Comparison of ENCODE assay signal across 16 cellular contexts in genomic region chr5:146208916-146209522, GRCh38. TPM values are rescaled to one million over a fixed set of nuclear protein-coding genes. Genes with fewer than 3 reads are reported as not detected.
DNase-seq lines count a peak whose midpoint lies in the region; ATAC-seq, FAIRE-seq and TF ChIP-seq lines count a peak whose summit lies in the region.
"Had no signal": no experiment of that assay in that cellular context is flagged by ENCODE, and none has a peak within 500 bp of the region (broad histone marks: within the 10 kb centered on the region; RNA-seq: fewer than 3 reads in every experiment).

No MANE protein-coding gene starts in this region.

- in situ Hi-C loops in K562 (cut with MboI), result loop anchor here (10.0 kb wide), 1 partner anchor 374 kb away; the partner anchor contains the start of gene PRELID2

- intact Hi-C loops in K562 (cut with micrococcal nuclease), result no loop called here
- intact Hi-C loops in stomach (cut with DNase I; ENCODE audit: low total_unique reads), result no loop called here

- no peaks in the 10 kb centered on the region for H3K9me3 Mint-ChIP-seq in nephron
- H3K9me3 Mint-ChIP-seq in activated T-cell treated with anti-CD3 and anti-CD28 coated beads, Interleukin-2, amount 50 U/mL, for 72 hours, result no peaks in the 10 kb centered on the region
- H3K9me3 Mint-ChIP-seq: activated CD4-positive, alpha-beta memory T cell treated with anti-CD3 and anti-CD28 coated beads, Interleukin-2, amount 10 ng/mL, durations not matched to agents 7 days and 5 days; activated naive CD4-positive, alpha-beta T cell treated with anti-CD3 and anti-CD28 coated beads, Interleukin-2, amount 50 U/mL, for 72 hours had no signal

- POLR2A ChIA-PET in K562 (lab: Yijun Ruan, JAX), result interaction anchor here (0.8 kb wide), 1 partner anchor 9 kb away, joined by 3 read pairs; no protein-coding TSS in a partner anchor

- H3K27ac ChIP-seq in DND-41 (ENCODE audit: low read length) (no peak overlapping the region), K562 (ENCODE audit: extremely low read depth, low read depth, low read length) (no peak overlapping the region), stomach (peak overlapping the region in 1 of 5 donors; percentile 28)
- H3K27ac ChIP-seq: parathyroid adenoma had no signal

- H3K4me1 ChIP-seq in DND-41 (ENCODE audit: insufficient read depth, low read length) (peaks cover 28% of the 10 kb centered on the region), K562 (replicated peaks in 1 of 2; ENCODE audit: control insufficient read depth in 2 of 2, insufficient read depth in 2 of 2, low read length in 2 of 2) (peaks cover 11 to 23% of the 10 kb centered on the region in 2 experiments; a peak in 4 of 5 replicates), stomach (peaks cover 23 to 93% (median 62%) of the 10 kb centered on the region in 4 donors)

- peaks cover 97% of the 10 kb centered on the region for H3K79me2 ChIP-seq in DND-41 (ENCODE audit: insufficient read depth, low read length)
- H3K79me2 ChIP-seq in K562 (ENCODE audit: control insufficient read depth, insufficient read depth, low read length), result peaks cover 96% of the 10 kb centered on the region

- CTCF ChIA-PET in K562 (lab: Yijun Ruan, JAX; ENCODE audit: low intra/inter-chr PET ratio), result no interaction called here

- H3K4me2 ChIP-seq in DND-41 (ENCODE audit: insufficient read depth, low read length) (no peak overlapping the region), K562 (ENCODE audit: insufficient read depth, low read length) (no peak overlapping the region)

- H3K9me3 ChIP-seq in DND-41 (ENCODE audit: insufficient read depth, low read length, severe bottlenecking), result no peaks in the 10 kb centered on the region
- no peaks in the 10 kb centered on the region for H3K9me3 ChIP-seq in K562 (replicated peaks; ENCODE audit: control insufficient read depth, insufficient read depth, low read depth, low read length)
- H3K9me3 ChIP-seq in stomach, result no peaks in the 10 kb centered on the region

- WGBS in K562 (ENCODE audit: insufficient coverage, low coverage, missing lambda C conversion rate), result 92% methylated on average over 3 of the region's 3 CpGs
- 59 to 69% (median 62%) methylated on average over 3 of the region's 3 CpGs for WGBS in stomach, 5 donors

- no peak for TF ChIP-seq POLR2A in K562 (conservative IDR thresholded peaks at IDR 0.05)
- no peak for TF ChIP-seq POLR2A in stomach (IDR thresholded peaks at IDR 0.05)

- TF ChIP-seq CTCF in DND-41 (IDR thresholded peaks at IDR 0.05; ENCODE audit: borderline replicate concordance, extremely low read depth, low read length, poor library complexity, severe bottlenecking) (no peak), K562 (IDR thresholded peaks at IDR 0.05 in 2 of 3, conservative IDR thresholded peaks at IDR 0.05 in 1 of 3; ENCODE audit: insufficient read depth in 2 of 3, low read depth in 1 of 3, low read length in 3 of 3) (no peak), nephron (IDR thresholded peaks at IDR 0.05; ENCODE audit: unreplicated experiment in 3 of 3) (peak in 2 of 3 experiments; percentile 19 to 24), stomach (IDR thresholded peaks at IDR 0.05) (no peak)

- H3K4me3 Mint-ChIP-seq in nephron, result no peak overlapping the region
- H3K4me3 Mint-ChIP-seq in activated T-cell treated with anti-CD3 and anti-CD28 coated beads, Interleukin-2, amount 50 U/mL, for 72 hours, result peak overlapping the region in 1 of 2 donors; percentile 17
- H3K4me3 Mint-ChIP-seq: activated CD4-positive, alpha-beta memory T cell treated with anti-CD3 and anti-CD28 coated beads, Interleukin-2, amount 10 ng/mL, durations not matched to agents 7 days and 5 days had no signal

- H3K9ac ChIP-seq in DND-41 (ENCODE audit: low read depth, low read length) (no peak overlapping the region), K562 (ENCODE audit: insufficient read depth in 1 of 2, low read depth in 2 of 2, low read length in 2 of 2) (no peak overlapping the region)
- H3K9ac ChIP-seq: parathyroid adenoma had no signal

- peaks cover 5% of the 10 kb centered on the region for H3K4me1 Mint-ChIP-seq in nephron
- H3K4me1 Mint-ChIP-seq in activated T-cell treated with anti-CD3 and anti-CD28 coated beads, Interleukin-2, amount 50 U/mL, for 72 hours (ENCODE audit: low read depth), result peaks cover 39% of the 10 kb centered on the region

- FAIRE-seq in K562 (lab: Jason Lieb, UNC), result peak; percentile 35

- no peaks in the 10 kb centered on the region for H3K27me3 Mint-ChIP-seq in nephron (ENCODE audit: low read depth)
- no peaks in the 10 kb centered on the region for H3K27me3 Mint-ChIP-seq in activated T-cell treated with anti-CD3 and anti-CD28 coated beads, Interleukin-2, amount 50 U/mL, for 72 hours (ENCODE audit: low read depth)
- H3K27me3 Mint-ChIP-seq: activated CD4-positive, alpha-beta memory T cell treated with anti-CD3 and anti-CD28 coated beads, Interleukin-2, amount 10 ng/mL, durations not matched to agents 7 days and 5 days had no signal

- H4K20me1 ChIP-seq in DND-41 (ENCODE audit: insufficient read depth, low read length), result peaks cover 53% of the 10 kb centered on the region; the same call in 1 of the 2 replicates
- peaks cover 13% of the 10 kb centered on the region for H4K20me1 ChIP-seq in K562 (replicated peaks; ENCODE audit: control insufficient read depth, insufficient read depth, low read length)

- DNase-seq in DND-41 (no peak), K562 (ENCODE audit: extremely low read depth in 1 of 4, low spot score in 3 of 4) (no peak), stomach (no peak), NCI-H1930 (lab: John Stamatoyannopoulos, UW) (no peak), activated gamma-delta T cell treated with Interleukin-2 at 50 U/mL for 16 hours (no peak)
- no peak for DNase-seq in activated T-cell treated with anti-CD3 and anti-CD28 coated beads, Interleukin-2, amount 50 U/mL, for 72 hours
- DNase-seq: activated CD4-positive, alpha-beta memory T cell treated with anti-CD3 and anti-CD28 coated beads, Interleukin-2, amount 10 ng/mL, durations not matched to agents 7 days and 5 days; dermis blood vessel endothelial cell; NCI-H1417; NCI-H748 treated with DMSO at 0.1 percent for 48 hours; stimulated activated naive CD4-positive, alpha-beta T cell; SW 1271 had no signal

- H2AFZ ChIP-seq in DND-41 (ENCODE audit: low read depth, low read length) (no peak overlapping the region), K562 (ENCODE audit: low read depth, low read length) (no peak overlapping the region)
- H2AFZ ChIP-seq: parathyroid adenoma had no signal

- BruUV-seq in K562 (replicated peaks; lab: Mats Ljungman, UMichigan), result no TSS peak

- H3K36me3 Mint-ChIP-seq in nephron (ENCODE audit: low read depth), result peaks cover 3% of the 10 kb centered on the region
- peaks cover 0 to 2% of the 10 kb centered on the region in 2 donors for H3K36me3 Mint-ChIP-seq in activated T-cell treated with anti-CD3 and anti-CD28 coated beads, Interleukin-2, amount 50 U/mL, for 72 hours (ENCODE audit: insufficient read depth in 2 of 2)

- TF ChIP-seq RAD21 in K562 (CRISPR knock-in tag; conservative IDR thresholded peaks at IDR 0.05 in 1 of 2, IDR thresholded peaks at IDR 0.05 in 1 of 2), result no peak

- H3K9me1 ChIP-seq in K562 (ENCODE audit: control insufficient read depth, insufficient read depth, low read length), result no peaks in the 10 kb centered on the region

- peak; percentile 47; the same call in 1 of the 3 replicates for ATAC-seq in DND-41 (ENCODE audit: insufficient read depth, low read depth)
- ATAC-seq in HG02981 (IDR thresholded peaks at IDR 0.05; ENCODE audit: unreplicated experiment), result peak; percentile 37
- peak; percentile 48 for ATAC-seq in K562
- no peak for ATAC-seq in activated T-cell treated with anti-CD3 and anti-CD28 coated beads, Interleukin-2, amount 50 U/mL, for 72 hours (replicated peaks in 1 of 2)
- ATAC-seq: activated naive CD4-positive, alpha-beta T cell treated with anti-CD3 and anti-CD28 coated beads, Interleukin-2, amount 50 U/mL, for 72 hours had no signal

- H3K4me3 ChIP-seq in DND-41 (ENCODE audit: low read depth in 1 of 2, low read length in 2 of 2) (no peak overlapping the region), K562 (no peak overlapping the region), stomach (no peak overlapping the region)

- H3K27me3 ChIP-seq in DND-41 (ENCODE audit: insufficient read depth, low read length, poor library complexity), result no peaks in the 10 kb centered on the region
- H3K27me3 ChIP-seq in K562 (ENCODE audit: control insufficient read depth in 2 of 2, insufficient read depth in 2 of 2, low read length in 2 of 2), result no peaks in the 10 kb centered on the region
- H3K27me3 ChIP-seq in stomach, result no peaks in the 10 kb centered on the region

- TF ChIP-seq EP300 in K562 (IDR thresholded peaks at IDR 0.05; ENCODE audit: low read length) (no peak), stomach (IDR thresholded peaks at IDR 0.05) (no peak)

- H3K36me3 ChIP-seq in DND-41 (ENCODE audit: insufficient read depth, low read length), result no peaks in the 10 kb centered on the region; the same call in none of the 2 replicates
- H3K36me3 ChIP-seq in K562 (ENCODE audit: control insufficient read depth, insufficient read depth, low read length), result peaks cover 14% of the 10 kb centered on the region; the same call in 2 of the 3 replicates
- H3K36me3 ChIP-seq in stomach, result no peaks in the 10 kb centered on the region

- H3K27ac Mint-ChIP-seq in nephron, result no peak overlapping the region
- no peak overlapping the region for H3K27ac Mint-ChIP-seq in activated T-cell treated with anti-CD3 and anti-CD28 coated beads, Interleukin-2, amount 50 U/mL, for 72 hours
- H3K27ac Mint-ChIP-seq: activated CD4-positive, alpha-beta memory T cell treated with anti-CD3 and anti-CD28 coated beads, Interleukin-2, amount 10 ng/mL, durations not matched to agents 7 days and 5 days; activated naive CD4-positive, alpha-beta T cell treated with anti-CD3 and anti-CD28 coated beads, Interleukin-2, amount 50 U/mL, for 72 hours had no signal

RNA-seq across cellular contexts. Expression of gene RBM27, which starts 5.6 kb away (rescaled TPM):
- 46.2 and 92.1 TPM in 2 replicates for total RNA-seq in K562 (2011; cell fraction: chromatin; rRNA removed; ENCODE audit: low replicate concordance)
- 28.3 and 32.6 TPM in 2 replicates for total RNA-seq in K562 (2011; cell fraction: nucleolus; rRNA removed)
- 51.2 and 75.7 TPM in 2 replicates for total RNA-seq in K562 (2011; cell fraction: nucleoplasm; rRNA removed)
- total RNA-seq in K562 (2014; rRNA removed), result 22.9 and 25.4 TPM in 2 replicates
- total RNA-seq in K562 (2014; rRNA removed; fragmentation: Illumina TruSeq; extraction: Trizol), result 42.5 and 48.0 TPM in 2 replicates
- total RNA-seq in K562 (2015; rRNA removed; fragmentation: Illumina TruSeq; extraction: Trizol), result 39.7 and 45.4 TPM in 2 replicates
- total RNA-seq in K562 (2021), result 24.3 and 29.1 TPM in 2 replicates
- 30.9 and 33.4 TPM in 2 replicates for polyA plus RNA-seq in K562 (2011; rRNA removed)
- 10.6 and 18.2 TPM in 2 replicates for polyA plus RNA-seq in K562 (2011; cell fraction: cytosol; rRNA removed)
- polyA plus RNA-seq in K562 (2011; cell fraction: nucleus; rRNA removed), result 21.2 and 31.4 TPM in 2 replicates
- polyA plus RNA-seq in K562 (2012), result 10.2 and 16.1 TPM in 2 replicates
- 26.4 and 30.4 TPM in 2 replicates for polyA plus RNA-seq in K562 (2014; fragmentation: Illumina TruSeq; extraction: Trizol)
- polyA plus RNA-seq in K562 (2014; fragmentation: Nextera tagmentation; extraction: Ambion mirVana), result 1 to 10 TPM; 5.3 to 8.3 TPM
- 16.3 and 16.5 TPM in 2 replicates for polyA plus RNA-seq in K562 (2014; rRNA removed)
- polyA minus RNA-seq in K562 (2011; rRNA and poly(A)+ RNA removed), result 295 and 310 TPM in 2 replicates
- 93.9 and 101 TPM in 2 replicates for polyA minus RNA-seq in K562 (2011; cell fraction: cytosol; rRNA and poly(A)+ RNA removed)
- 30.7 and 41.7 TPM in 2 replicates for polyA minus RNA-seq in K562 (2011; cell fraction: nucleus; rRNA and poly(A)+ RNA removed)
- total RNA-seq in stomach, result 10 to 100 TPM in 2 of 5 donors, 1 to 10 TPM in 2, not detected in 1; 6.7 to 47.2 (median 12.9) TPM
- 1 to 10 TPM; 4.2 to 6.9 (median 5.2) TPM for polyA plus RNA-seq in stomach
- total RNA-seq in activated T-cell treated with anti-CD3 and anti-CD28 coated beads, Interleukin-2, amount 50 U/mL, for 72 hours, result 10 to 100 TPM; 24.3 to 24.7 TPM

RNA-seq across cellular contexts. Expression of gene LARS1, which starts 26.6 kb away (rescaled TPM):
- 168 and 624 TPM in 2 replicates for total RNA-seq in K562 (2011; cell fraction: chromatin; rRNA removed; ENCODE audit: low replicate concordance)
- 53.9 and 70.5 TPM in 2 replicates for total RNA-seq in K562 (2011; cell fraction: nucleolus; rRNA removed)
- total RNA-seq in K562 (2011; cell fraction: nucleoplasm; rRNA removed), result 141 and 178 TPM in 2 replicates
- total RNA-seq in K562 (2014; rRNA removed) (122 and 125 TPM in 2 replicates), K562 (2014; rRNA removed; fragmentation: Illumina TruSeq; extraction: Trizol) (216 and 249 TPM in 2 replicates), K562 (2015; rRNA removed; fragmentation: Illumina TruSeq; extraction: Trizol) (149 and 164 TPM in 2 replicates), K562 (2021) (159 and 162 TPM in 2 replicates), stomach (100 to 1,000 TPM in 1 of 5 donors, 10 to 100 TPM in 4; 58.2 to 118 (median 75.0) TPM)
- polyA plus RNA-seq in K562 (2011; rRNA removed) (62.2 and 66.8 TPM in 2 replicates), K562 (2014; fragmentation: Illumina TruSeq; extraction: Trizol) (151 and 187 TPM in 2 replicates), K562 (2014; fragmentation: Nextera tagmentation; extraction: Ambion mirVana) (100 to 1,000 TPM; 132 to 135 TPM), K562 (2014; rRNA removed) (111 and 112 TPM in 2 replicates), stomach (10 to 100 TPM; 18.9 to 33.2 (median 20.9) TPM)
- 15.1 and 43.3 TPM in 2 replicates for polyA plus RNA-seq in K562 (2011; cell fraction: cytosol; rRNA removed)
- 63.3 and 92.7 TPM in 2 replicates for polyA plus RNA-seq in K562 (2011; cell fraction: nucleus; rRNA removed)
- 152 and 158 TPM in 2 replicates for polyA plus RNA-seq in K562 (2012)
- 143 and 238 TPM in 2 replicates for polyA minus RNA-seq in K562 (2011; rRNA and poly(A)+ RNA removed)
- polyA minus RNA-seq in K562 (2011; cell fraction: cytosol; rRNA and poly(A)+ RNA removed), result 66.3 and 108 TPM in 2 replicates
- polyA minus RNA-seq in K562 (2011; cell fraction: nucleus; rRNA and poly(A)+ RNA removed), result 50.4 and 137 TPM in 2 replicates
- total RNA-seq in activated T-cell treated with anti-CD3 and anti-CD28 coated beads, Interleukin-2, amount 50 U/mL, for 72 hours, result 100 to 1,000 TPM; 150 to 191 TPM

Comparison
In these comparisons a context has a peak if more than half of its experiments do, and no peak if none do; other contexts are left out.
1. ATAC-seq: peak in DND-41 (single experiment), HG02981 (single experiment) and K562 (single experiment); none in activated T-cell treated with anti-CD3 and anti-CD28 coated beads, Interleukin-2, amount 50 U/mL, for 72 hours (0 of 2).
2. CTCF ChIP-seq: peak in nephron (2 of 3); none in DND-41 (single experiment), K562 (0 of 3) and stomach (0 of 7).